ENCODE assay signal across 9 cellular contexts in the genomic region with DNA sequence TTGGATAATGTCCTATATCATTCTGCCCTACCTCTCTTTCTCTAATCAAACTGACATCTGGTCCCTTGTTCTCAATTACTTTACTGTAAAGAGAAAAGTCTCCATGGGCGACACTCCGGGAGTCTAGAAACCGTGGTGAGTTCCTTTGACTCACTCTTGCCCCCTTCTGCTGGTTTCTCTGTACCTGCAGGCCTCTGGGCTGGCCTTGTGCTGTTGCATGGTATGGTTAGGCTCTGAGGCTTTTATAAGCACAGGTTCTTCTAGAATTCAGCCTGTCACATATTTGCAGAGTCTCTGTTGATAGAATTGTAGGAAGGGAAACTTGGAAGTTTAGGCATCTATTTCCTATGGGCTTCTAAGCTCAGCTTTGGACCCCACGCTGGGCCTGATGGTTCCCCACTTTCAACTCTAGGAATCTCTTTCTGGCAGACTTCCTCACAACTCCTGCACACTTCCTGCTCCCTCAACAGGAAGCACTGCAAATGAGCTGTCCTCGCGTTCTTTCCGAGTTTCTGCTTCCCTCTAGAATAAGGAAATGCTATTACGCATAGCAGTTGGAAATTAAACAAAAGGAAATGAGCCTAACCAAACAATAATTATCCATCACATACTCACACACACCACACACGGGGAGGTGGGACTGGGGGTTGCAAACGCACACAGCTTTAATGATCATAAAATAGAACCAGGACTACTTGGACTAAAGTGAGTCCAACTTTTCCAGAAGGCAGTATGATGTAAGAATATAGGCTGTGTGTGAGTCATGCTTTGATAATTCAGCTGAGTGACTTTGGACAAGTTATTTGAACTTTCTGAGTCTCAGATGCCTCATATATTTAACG.
DNase-seq lines count a peak whose midpoint lies in the region; TF ChIP-seq lines count a peak whose summit lies in the region.
"Had no signal": no experiment of that assay in that cellular context is flagged by ENCODE, and none has a peak within 500 bp of the region (broad histone marks: within the 10 kb centered on the region; RNA-seq: fewer than 3 reads in every experiment).

No MANE protein-coding gene starts in this region.

- peaks cover 9 to 23% (median 20%) of the 10 kb centered on the region in 7 donors for H3K9me3 Mint-ChIP-seq in CD14-positive monocyte

- peaks cover 5% of the 10 kb centered on the region for H3K4me1 Mint-ChIP-seq in CD14-positive monocyte

- H3K36me3 Mint-ChIP-seq in CD14-positive monocyte, result no peaks in the 10 kb centered on the region

- DNase-seq in RKO (ENCODE audit: low spot score) (peak; percentile 18), globus pallidus (ENCODE audit: low spot score) (peak; percentile 31), retina (peak; percentile 27), ecto neural progenitor cell (ENCODE audit: low spot score) (no peak), CD14-positive monocyte (ENCODE audit: low spot score) (no peak), DMS153 treated with DMSO at 0.1 percent for 48 hours (lab: John Stamatoyannopoulos, UW; ENCODE audit: unreplicated experiment) (no peak)
- no peak for DNase-seq in stimulated activated CD4-positive, alpha-beta T cell treated with anti-CD3 and anti-CD28 coated beads, Interleukin-4, amount 100 ng/mL, for 1 hour
- DNase-seq: activated T-cell treated with anti-CD3 and anti-CD28 coated beads for 4 hours had no signal

- H3K4me3 Mint-ChIP-seq in CD14-positive monocyte, result no peak overlapping the region

- H3K27ac Mint-ChIP-seq in CD14-positive monocyte, result peak overlapping the region in 1 of 7 donors; percentile 43

- TF ChIP-seq CTCF in GM12873 (IDR thresholded peaks at IDR 0.05; ENCODE audit: insufficient read depth, low read depth, low read length, missing control alignments) (peak; percentile 21), CD14-positive monocyte (IDR thresholded peaks at IDR 0.05) (no peak)

- intact Hi-C loops in CD14-positive monocyte (cut with micrococcal nuclease), result no loop called here

- peaks cover 0 to 7% (median 2%) of the 10 kb centered on the region in 3 donors for H3K27me3 Mint-ChIP-seq in CD14-positive monocyte (ENCODE audit: low read depth in 3 of 3)

Comparison
In these comparisons a context has a peak if more than half of its experiments do, and no peak if none do; other contexts are left out.
1. DNase-seq: peak in RKO (single experiment), globus pallidus (single experiment) and retina (single experiment); none in stimulated activated CD4-positive, alpha-beta T cell treated with anti-CD3 and anti-CD28 coated beads, Interleukin-4, amount 100 ng/mL, for 1 hour (single experiment), ecto neural progenitor cell (single experiment), CD14-positive monocyte (single experiment) and DMS153 treated with DMSO at 0.1 percent for 48 hours (single experiment).